Comparison of ENCODE assay signal across 8 cellular contexts in the genomic region with DNA sequence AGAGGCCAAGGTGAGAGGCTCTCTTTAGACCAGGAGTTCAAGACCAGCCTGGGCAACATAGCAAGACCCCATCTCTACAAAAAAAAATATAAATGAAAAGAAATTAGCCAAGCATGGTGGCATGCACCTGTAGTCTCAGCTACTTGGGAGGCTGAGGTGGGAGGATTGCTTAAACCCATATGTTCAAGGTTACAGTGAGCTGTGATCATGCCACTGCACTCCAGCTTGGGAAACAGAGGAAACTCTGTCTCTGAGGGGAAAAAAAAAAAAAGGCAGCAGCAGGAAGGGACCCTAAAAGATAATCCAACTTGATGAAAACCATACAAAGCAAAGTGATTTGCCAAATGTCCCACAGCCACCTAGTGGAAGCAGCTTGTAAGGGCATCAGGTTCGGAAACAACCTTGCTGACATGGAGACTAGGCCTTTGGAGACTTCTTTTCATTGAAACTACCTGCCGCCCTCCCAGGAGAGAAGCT.
DNase-seq lines count a peak whose midpoint lies in the region; ATAC-seq lines count a peak whose summit lies in the region.

No MANE protein-coding gene starts in this region.

- peak overlapping the region; percentile 64 for H3K27ac ChIP-seq in SK-N-MC

- no peaks in the 10 kb centered on the region for H3K27me3 Mint-ChIP-seq in activated naive CD8-positive, alpha-beta T cell treated with anti-CD3 and anti-CD28 coated beads, Interleukin-2, amount 50 U/mL, for 24 hours

- ATAC-seq in HG03196 (IDR thresholded peaks at IDR 0.05; ENCODE audit: unreplicated experiment) (peak; percentile 50), HG03045 (IDR thresholded peaks at IDR 0.05; ENCODE audit: unreplicated experiment) (no peak)
- ATAC-seq in activated naive CD8-positive, alpha-beta T cell treated with anti-CD3 and anti-CD28 coated beads, Interleukin-2, amount 50 U/mL, for 24 hours, result no peak

- H3K4me3 Mint-ChIP-seq in activated naive CD8-positive, alpha-beta T cell treated with anti-CD3 and anti-CD28 coated beads, Interleukin-2, amount 50 U/mL, for 24 hours, result no peak overlapping the region

- no peaks in the 10 kb centered on the region for H3K9me3 ChIP-seq in SK-N-MC (ENCODE audit: low read depth, low read length)

- H3K9ac ChIP-seq in SK-N-MC (ENCODE audit: insufficient read length), result no peak overlapping the region

- peaks cover 16% of the 10 kb centered on the region for H3K4me1 Mint-ChIP-seq in activated naive CD8-positive, alpha-beta T cell treated with anti-CD3 and anti-CD28 coated beads, Interleukin-2, amount 50 U/mL, for 24 hours

- H3K27ac Mint-ChIP-seq in activated naive CD8-positive, alpha-beta T cell treated with anti-CD3 and anti-CD28 coated beads, Interleukin-2, amount 50 U/mL, for 24 hours, result peak overlapping the region; percentile 60

- H3K4me3 ChIP-seq in SK-N-MC, result no peak overlapping the region

- H3K9me3 Mint-ChIP-seq in activated naive CD8-positive, alpha-beta T cell treated with anti-CD3 and anti-CD28 coated beads, Interleukin-2, amount 50 U/mL, for 24 hours, result no peaks in the 10 kb centered on the region

- H3K36me3 ChIP-seq in SK-N-MC (ENCODE audit: insufficient read depth, low read length), result peaks cover 21% of the 10 kb centered on the region

- DNase-seq in NCI-H82 (lab: John Stamatoyannopoulos, UW) (peak; percentile 60), NCI-H82 treated with DMSO at 0.1 percent for 48 hours (lab: John Stamatoyannopoulos, UW; ENCODE audit: unreplicated experiment) (no peak), SK-N-MC (ENCODE audit: low read depth, low spot score) (no peak), iPS-NIHi11 (ENCODE audit: low spot score) (peak; percentile 75)
- DNase-seq in activated naive CD8-positive, alpha-beta T cell treated with anti-CD3 and anti-CD28 coated beads, Interleukin-2, amount 50 U/mL, for 24 hours, result peak; percentile 32
- peak; percentile 13 to 15 for DNase-seq in stimulated activated CD4-positive, alpha-beta T cell treated with anti-CD3 and anti-CD28 coated beads, Interleukin-4, amount 100 ng/mL, for 48 hours (ENCODE audit: low read depth in 2 of 2)

- H3K36me3 Mint-ChIP-seq in activated naive CD8-positive, alpha-beta T cell treated with anti-CD3 and anti-CD28 coated beads, Interleukin-2, amount 50 U/mL, for 24 hours (ENCODE audit: low read depth), result peaks cover 26% of the 10 kb centered on the region

Comparison
In these comparisons a context has a peak if more than half of its experiments do, and no peak if none do; other contexts are left out.
1. DNase-seq: peak in NCI-H82 (single experiment), activated naive CD8-positive, alpha-beta T cell treated with anti-CD3 and anti-CD28 coated beads, Interleukin-2, amount 50 U/mL, for 24 hours (single experiment), iPS-NIHi11 (single experiment) and stimulated activated CD4-positive, alpha-beta T cell treated with anti-CD3 and anti-CD28 coated beads, Interleukin-4, amount 100 ng/mL, for 48 hours (2 of 2); none in NCI-H82 treated with DMSO at 0.1 percent for 48 hours (single experiment) and SK-N-MC (single experiment).